ENCODE assay signal across 1 cellular context in the genomic region with DNA sequence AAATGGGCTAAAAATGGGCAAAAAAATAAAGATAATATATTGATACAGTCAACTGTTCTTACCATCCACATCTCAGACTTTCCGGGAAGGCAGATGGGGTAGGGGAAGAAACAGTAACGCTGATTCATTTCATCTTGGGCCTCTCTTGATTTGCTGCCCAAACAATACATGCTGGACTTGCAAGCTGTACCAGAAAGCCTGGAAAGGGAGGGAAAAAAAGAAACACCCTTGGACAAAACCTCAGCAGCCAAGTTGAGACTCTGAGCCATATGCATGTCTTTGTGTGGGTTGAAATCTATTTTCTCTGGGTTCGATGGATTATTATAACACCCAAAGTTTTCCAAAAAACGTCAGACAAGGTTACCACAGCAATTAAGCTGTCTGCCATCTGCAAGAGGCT.
TF ChIP-seq lines count a peak whose summit lies in the region.

No MANE protein-coding gene starts in this region.

TF ChIP-seq in GM23338, 12 proteins besides CTCF, POLR2A, EP300 and RAD21 (continued from another document):
- TF ChIP-seq, protein P1, sequence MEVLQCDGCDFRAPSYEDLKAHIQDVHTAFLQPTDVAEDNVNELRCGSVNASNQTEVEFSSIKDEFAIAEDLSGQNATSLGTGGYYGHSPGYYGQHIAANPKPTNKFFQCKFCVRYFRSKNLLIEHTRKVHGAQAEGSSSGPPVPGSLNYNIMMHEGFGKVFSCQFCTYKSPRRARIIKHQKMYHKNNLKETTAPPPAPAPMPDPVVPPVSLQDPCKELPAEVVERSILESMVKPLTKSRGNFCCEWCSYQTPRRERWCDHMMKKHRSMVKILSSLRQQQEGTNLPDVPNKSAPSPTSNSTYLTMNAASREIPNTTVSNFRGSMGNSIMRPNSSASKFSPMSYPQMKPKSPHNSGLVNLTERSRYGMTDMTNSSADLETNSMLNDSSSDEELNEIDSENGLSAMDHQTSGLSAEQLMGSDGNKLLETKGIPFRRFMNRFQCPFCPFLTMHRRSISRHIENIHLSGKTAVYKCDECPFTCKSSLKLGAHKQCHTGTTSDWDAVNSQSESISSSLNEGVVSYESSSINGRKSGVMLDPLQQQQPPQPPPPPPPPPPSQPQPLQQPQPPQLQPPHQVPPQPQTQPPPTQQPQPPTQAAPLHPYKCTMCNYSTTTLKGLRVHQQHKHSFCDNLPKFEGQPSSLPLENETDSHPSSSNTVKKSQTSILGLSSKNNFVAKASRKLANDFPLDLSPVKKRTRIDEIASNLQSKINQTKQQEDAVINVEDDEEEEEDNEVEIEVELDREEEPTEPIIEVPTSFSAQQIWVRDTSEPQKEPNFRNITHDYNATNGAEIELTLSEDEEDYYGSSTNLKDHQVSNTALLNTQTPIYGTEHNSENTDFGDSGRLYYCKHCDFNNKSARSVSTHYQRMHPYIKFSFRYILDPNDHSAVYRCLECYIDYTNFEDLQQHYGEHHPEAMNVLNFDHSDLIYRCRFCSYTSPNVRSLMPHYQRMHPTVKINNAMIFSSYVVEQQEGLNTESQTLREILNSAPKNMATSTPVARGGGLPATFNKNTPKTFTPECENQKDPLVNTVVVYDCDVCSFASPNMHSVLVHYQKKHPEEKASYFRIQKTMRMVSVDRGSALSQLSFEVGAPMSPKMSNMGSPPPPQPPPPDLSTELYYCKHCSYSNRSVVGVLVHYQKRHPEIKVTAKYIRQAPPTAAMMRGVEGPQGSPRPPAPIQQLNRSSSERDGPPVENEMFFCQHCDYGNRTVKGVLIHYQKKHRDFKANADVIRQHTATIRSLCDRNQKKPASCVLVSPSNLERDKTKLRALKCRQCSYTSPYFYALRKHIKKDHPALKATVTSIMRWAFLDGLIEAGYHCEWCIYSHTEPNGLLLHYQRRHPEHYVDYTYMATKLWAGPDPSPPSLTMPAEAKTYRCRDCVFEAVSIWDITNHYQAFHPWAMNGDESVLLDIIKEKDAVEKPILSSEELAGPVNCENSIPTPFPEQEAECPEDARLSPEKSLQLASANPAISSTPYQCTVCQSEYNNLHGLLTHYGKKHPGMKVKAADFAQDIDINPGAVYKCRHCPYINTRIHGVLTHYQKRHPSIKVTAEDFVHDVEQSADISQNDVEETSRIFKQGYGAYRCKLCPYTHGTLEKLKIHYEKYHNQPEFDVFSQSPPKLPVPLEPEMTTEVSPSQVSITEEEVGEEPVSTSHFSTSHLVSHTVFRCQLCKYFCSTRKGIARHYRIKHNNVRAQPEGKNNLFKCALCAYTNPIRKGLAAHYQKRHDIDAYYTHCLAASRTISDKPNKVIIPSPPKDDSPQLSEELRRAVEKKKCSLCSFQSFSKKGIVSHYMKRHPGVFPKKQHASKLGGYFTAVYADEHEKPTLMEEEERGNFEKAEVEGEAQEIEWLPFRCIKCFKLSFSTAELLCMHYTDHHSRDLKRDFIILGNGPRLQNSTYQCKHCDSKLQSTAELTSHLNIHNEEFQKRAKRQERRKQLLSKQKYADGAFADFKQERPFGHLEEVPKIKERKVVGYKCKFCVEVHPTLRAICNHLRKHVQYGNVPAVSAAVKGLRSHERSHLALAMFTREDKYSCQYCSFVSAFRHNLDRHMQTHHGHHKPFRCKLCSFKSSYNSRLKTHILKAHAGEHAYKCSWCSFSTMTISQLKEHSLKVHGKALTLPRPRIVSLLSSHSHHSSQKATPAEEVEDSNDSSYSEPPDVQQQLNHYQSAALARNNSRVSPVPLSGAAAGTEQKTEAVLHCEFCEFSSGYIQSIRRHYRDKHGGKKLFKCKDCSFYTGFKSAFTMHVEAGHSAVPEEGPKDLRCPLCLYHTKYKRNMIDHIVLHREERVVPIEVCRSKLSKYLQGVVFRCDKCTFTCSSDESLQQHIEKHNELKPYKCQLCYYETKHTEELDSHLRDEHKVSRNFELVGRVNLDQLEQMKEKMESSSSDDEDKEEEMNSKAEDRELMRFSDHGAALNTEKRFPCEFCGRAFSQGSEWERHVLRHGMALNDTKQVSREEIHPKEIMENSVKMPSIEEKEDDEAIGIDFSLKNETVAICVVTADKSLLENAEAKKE (CRISPR knock-in tag; IDR thresholded peaks at IDR 0.05), result no peak
- TF ChIP-seq NANOG (IDR thresholded peaks at IDR 0.05; ENCODE audit: borderline replicate concordance) (no peak), ZNF114 (CRISPR knock-in tag; IDR thresholded peaks at IDR 0.05) (no peak), EZH2phosphoT487 (IDR thresholded peaks at IDR 0.05; ENCODE audit: unreplicated experiment) (no peak), JUNB (IDR thresholded peaks at IDR 0.05; ENCODE audit: unreplicated experiment) (no peak)
- TF ChIP-seq, protein P2, sequence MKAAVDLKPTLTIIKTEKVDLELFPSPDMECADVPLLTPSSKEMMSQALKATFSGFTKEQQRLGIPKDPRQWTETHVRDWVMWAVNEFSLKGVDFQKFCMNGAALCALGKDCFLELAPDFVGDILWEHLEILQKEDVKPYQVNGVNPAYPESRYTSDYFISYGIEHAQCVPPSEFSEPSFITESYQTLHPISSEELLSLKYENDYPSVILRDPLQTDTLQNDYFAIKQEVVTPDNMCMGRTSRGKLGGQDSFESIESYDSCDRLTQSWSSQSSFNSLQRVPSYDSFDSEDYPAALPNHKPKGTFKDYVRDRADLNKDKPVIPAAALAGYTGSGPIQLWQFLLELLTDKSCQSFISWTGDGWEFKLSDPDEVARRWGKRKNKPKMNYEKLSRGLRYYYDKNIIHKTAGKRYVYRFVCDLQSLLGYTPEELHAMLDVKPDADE (IDR thresholded peaks at IDR 0.05), result no peak
TF ChIP-seq in GM23338: peak in this region for 0.
